ENCODE assay signal across 10 cellular contexts in the genomic region with DNA sequence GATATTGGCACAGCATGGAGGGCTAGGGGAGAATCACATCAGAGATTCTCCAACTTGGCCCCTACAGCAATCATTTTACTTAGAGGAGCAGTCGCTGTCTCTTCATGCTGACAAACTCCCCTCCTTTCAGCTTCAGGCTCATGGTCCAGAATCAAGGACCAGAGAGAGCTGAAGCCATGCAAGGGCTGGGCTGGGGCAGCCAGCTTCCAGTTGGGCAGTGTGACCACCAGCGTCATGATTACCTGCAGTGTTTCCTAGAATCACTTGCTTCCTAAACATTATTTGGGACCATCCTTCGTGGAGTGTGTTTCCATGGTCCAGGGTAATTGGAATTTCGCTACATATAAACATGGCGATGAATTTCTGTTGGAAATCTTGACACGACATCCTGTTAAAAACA. TPM values are rescaled to one million over a fixed set of nuclear protein-coding genes. Genes with fewer than 3 reads are reported as not detected.
"Had no signal": no experiment of that assay in that cellular context is flagged by ENCODE, and none has a peak within 500 bp of the region (broad histone marks: within the 10 kb centered on the region; RNA-seq: fewer than 3 reads in every experiment).

No MANE protein-coding gene starts in this region.

- H3K36me3 ChIP-seq: HAP-1 had no signal

- H3K4me3 ChIP-seq: GM23338, HAP-1 had no signal

- H3K4me1 ChIP-seq: HAP-1 had no signal

- DNase-seq: H7, HFFc6 had no signal

- FAIRE-seq: H1, HepG2 had no signal

- ATAC-seq: GM23338, HCT116, HepG2 had no signal

- H3K27ac ChIP-seq: HL-60 had no signal

- H3K9me3 ChIP-seq: HAP-1 had no signal

RNA-seq across cellular contexts. Expression of gene CAPN13, which starts 54.4 kb away (rescaled TPM):
- total RNA-seq: HepG2, HFFc6, HT1080 had no signal
- polyA plus RNA-seq: HepG2, IgD-negative memory B cell had no signal
